8 cellular contexts compared by ENCODE assay signal in genomic region chr17:29569245-29569950, GRCh38. TPM values are rescaled to one million over a fixed set of nuclear protein-coding genes. Genes with fewer than 3 reads are reported as not detected.
A peak's percentile ranks its signal among the peaks of the same experiment; 100 is the strongest.
DNase-seq lines count a peak whose midpoint lies in the region; ATAC-seq, FAIRE-seq and TF ChIP-seq lines count a peak whose summit lies in the region.

No MANE protein-coding gene starts in this region.

- DNase-seq in GM12891 (ENCODE audit: insufficient read length, low spot score) (no peak), RWPE2 (ENCODE audit: low spot score) (no peak), esophagus squamous epithelium (lab: John Stamatoyannopoulos, UW) (no peak), posterior vena cava (ENCODE audit: low spot score) (peak; percentile 60), cerebellar nuclear complex (lab: John Stamatoyannopoulos, UW) (no peak), retina (no peak), HUDEP-2 (lab: John Stamatoyannopoulos, UW; ENCODE audit: unreplicated experiment in 76 of 76) (no peak)
- no peak for DNase-seq in stimulated activated CD4-positive, alpha-beta T cell treated with anti-CD3 and anti-CD28 coated beads, Interleukin-4, amount 100 ng/mL, for 1 hour

- H3K9me3 ChIP-seq in RWPE2 (ENCODE audit: severe bottlenecking) (no peaks in the 10 kb centered on the region), esophagus squamous epithelium (no peaks in the 10 kb centered on the region)

- TF ChIP-seq POLR2A in GM12891 (IDR thresholded peaks at IDR 0.05; ENCODE audit: low read depth, low read length) (no peak), esophagus squamous epithelium (IDR thresholded peaks at IDR 0.05) (no peak)

- TF ChIP-seq CTCF in RWPE2 (IDR thresholded peaks at IDR 0.05; ENCODE audit: poor library complexity, severe bottlenecking) (no peak), esophagus squamous epithelium (IDR thresholded peaks at IDR 0.05) (no peak)

- H3K36me3 ChIP-seq in RWPE2 (ENCODE audit: low read depth): peaks cover 11% of the 10 kb centered on the region
- peaks cover 0 to 18% (median 2%) of the 10 kb centered on the region in 3 donors for H3K36me3 ChIP-seq in esophagus squamous epithelium

- intact Hi-C loops in esophagus squamous epithelium (cut with DNase I): no loop called here
- intact Hi-C loops in posterior vena cava (cut with DNase I): no loop called here

- peak; percentile 20 for FAIRE-seq in GM12891 (lab: Jason Lieb, UNC)

- peak; percentile 4 for ATAC-seq in RWPE2 (ENCODE audit: low read depth)

- WGBS in esophagus squamous epithelium, 2 donors: 53 to 54% methylated on average over 12 to 13 of the region's 14 CpGs

- H3K27ac ChIP-seq in RWPE2 (ENCODE audit: poor library complexity, severe bottlenecking) (peak overlapping the region; percentile 79), esophagus squamous epithelium (peak overlapping the region; percentile 79 to 93 (median 90))

- H3K27me3 ChIP-seq in RWPE2 (ENCODE audit: insufficient read depth, poor library complexity, severe bottlenecking) (no peaks in the 10 kb centered on the region), esophagus squamous epithelium (no peaks in the 10 kb centered on the region)

- H3K4me3 ChIP-seq in RWPE2 (ENCODE audit: severe bottlenecking) (peak overlapping the region; percentile 53), esophagus squamous epithelium (peak overlapping the region; percentile 58 to 79 (median 70))

- peaks cover 3% of the 10 kb centered on the region for H3K4me1 ChIP-seq in RWPE2 (ENCODE audit: insufficient read depth, poor library complexity, severe bottlenecking)
- H3K4me1 ChIP-seq in esophagus squamous epithelium: peaks cover 24 to 86% (median 33%) of the 10 kb centered on the region in 3 donors

TF ChIP-seq in GM12891, 5 proteins besides CTCF, POLR2A, EP300 and RAD21:
- TF ChIP-seq SPI1 (IDR thresholded peaks at IDR 0.05; ENCODE audit: low read depth, low read length) (no peak), POLR2AphosphoS5 (IDR thresholded peaks at IDR 0.05; ENCODE audit: low read depth, low read length) (no peak), PAX5 (IDR thresholded peaks at IDR 0.05; ENCODE audit: insufficient read depth, low read length, severe bottlenecking) (no peak), TAF1 (IDR thresholded peaks at IDR 0.05; ENCODE audit: low read depth, low read length) (no peak), POU2F2 (IDR thresholded peaks at IDR 0.05; ENCODE audit: low read depth, low read length) (no peak)

RNA-seq across cellular contexts. Expression of gene TP53I13, which starts 0.9 kb away (rescaled TPM):
- polyA plus RNA-seq in GM12891 (2012; ENCODE audit: low read depth, missing spikeins): 12.4 TPM
- total RNA-seq in esophagus squamous epithelium: 10 to 100 TPM; 11.8 to 34.9 (median 21.8) TPM
- total RNA-seq in posterior vena cava: 10 to 100 TPM; 33.1 to 34.7 TPM

RNA-seq across cellular contexts. Expression of gene ABHD15, which starts 2.6 kb away (rescaled TPM):
- 1.9 TPM for polyA plus RNA-seq in GM12891 (2012; ENCODE audit: low read depth, missing spikeins)
- total RNA-seq in esophagus squamous epithelium: 1 to 10 TPM; 4.3 to 7.2 (median 5.4) TPM
- total RNA-seq in posterior vena cava: 1 to 10 TPM; 4.5 to 5.9 TPM

RNA-seq across cellular contexts. Expression of gene GIT1, which starts 20.1 kb away (rescaled TPM):
- 13.2 TPM for polyA plus RNA-seq in GM12891 (2012; ENCODE audit: low read depth, missing spikeins)
- 10 to 100 TPM; 24.0 to 45.4 (median 29.6) TPM for total RNA-seq in esophagus squamous epithelium
- total RNA-seq in posterior vena cava: 10 to 100 TPM; 28.1 to 43.5 TPM

RNA-seq across cellular contexts. Expression of gene ANKRD13B, which starts 23.5 kb away (rescaled TPM):
- polyA plus RNA-seq in GM12891 (2012; ENCODE audit: low read depth, missing spikeins): 1.4 TPM
- total RNA-seq in esophagus squamous epithelium: 10 to 100 TPM in 2 of 4 donors, 1 to 10 TPM in 2; 3.3 to 18.7 (median 10.2) TPM
- 10 to 100 TPM; 11.2 to 11.5 TPM for total RNA-seq in posterior vena cava

RNA-seq across cellular contexts. Expression of gene CORO6, which starts 53.3 kb away (rescaled TPM):
- 1.5 TPM for polyA plus RNA-seq in GM12891 (2012; ENCODE audit: low read depth, missing spikeins)
- total RNA-seq in esophagus squamous epithelium: 10 to 100 TPM in 1 of 4 donors, 1 to 10 TPM in 3; 2.0 to 39.9 (median 6.5) TPM
- total RNA-seq in posterior vena cava: 10 to 100 TPM; 26.7 to 31.6 TPM
